In the genomic region with DNA sequence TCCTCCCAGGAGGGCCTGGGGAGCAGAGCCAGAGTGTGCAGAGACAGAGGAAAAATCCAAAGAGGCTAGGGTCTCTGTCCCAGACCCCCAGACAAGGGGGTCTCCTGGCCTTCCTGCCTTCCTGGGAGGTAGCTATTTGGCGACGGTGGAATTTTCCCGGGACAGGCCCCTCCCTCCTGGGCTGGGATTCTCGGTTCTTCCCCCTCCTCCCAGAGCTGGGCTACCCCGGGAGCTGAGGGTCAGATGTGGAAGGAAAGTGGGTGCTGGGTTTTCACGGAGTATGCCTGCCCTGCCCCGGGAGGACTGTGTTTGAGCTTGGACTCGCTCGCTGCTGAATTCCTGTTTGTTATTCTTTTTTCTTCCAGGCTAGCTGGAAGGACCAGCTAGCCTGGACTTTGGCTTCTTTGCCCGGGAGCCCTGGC, we compare ENCODE assay signal across 8 cellular contexts. TPM values are rescaled to one million over a fixed set of nuclear protein-coding genes. Genes with fewer than 3 reads are reported as not detected.
DNase-seq lines count a peak whose midpoint lies in the region; ATAC-seq, FAIRE-seq and TF ChIP-seq lines count a peak whose summit lies in the region.

No MANE protein-coding gene starts in this region.

- peaks cover 5% of the 10 kb centered on the region for H3K79me1 ChIP-seq in mesenchymal stem cell (replicated peaks; ENCODE audit: low read length, poor library complexity, severe bottlenecking)

- H3K4me1 Mint-ChIP-seq in effector memory CD8-positive, alpha-beta T cell (ENCODE audit: low read depth in 2 of 2): peaks cover 49 to 69% of the 10 kb centered on the region in 2 donors

- peak overlapping the region; percentile 57 for H3K4me2 ChIP-seq in mesenchymal stem cell (ENCODE audit: low read length, poor library complexity, severe bottlenecking)

- ATAC-seq in GM19397 (IDR thresholded peaks at IDR 0.05; ENCODE audit: unreplicated experiment) (peak; percentile 2), upper lobe of left lung (ENCODE audit: low FRiP score in 2 of 2) (peak; percentile 6 to 42), GM21515 (IDR thresholded peaks at IDR 0.05; ENCODE audit: unreplicated experiment) (no peak), GM18505 (IDR thresholded peaks at IDR 0.05; ENCODE audit: unreplicated experiment) (no peak)
- ATAC-seq in effector memory CD8-positive, alpha-beta T cell (replicated peaks): no peak

- no peaks in the 10 kb centered on the region for H3K27me3 Mint-ChIP-seq in effector memory CD8-positive, alpha-beta T cell

- H3K18ac ChIP-seq in mesenchymal stem cell (ENCODE audit: low read depth in 1 of 2, low read length in 2 of 2): peak overlapping the region; percentile 54 to 96

- no peak for TF ChIP-seq CTCF in AG09309 (IDR thresholded peaks at IDR 0.05; ENCODE audit: control insufficient read depth, insufficient read depth, low read depth, low read length, missing control alignments)
- no peak for TF ChIP-seq CTCF in upper lobe of left lung (IDR thresholded peaks at IDR 0.05)

- peak overlapping the region; percentile 33 for H2AFZ ChIP-seq in mesenchymal stem cell (ENCODE audit: low read depth, low read length)

- peak overlapping the region; percentile 59 for H4K8ac ChIP-seq in mesenchymal stem cell (ENCODE audit: low read length)

- no peak for TF ChIP-seq EP300 in upper lobe of left lung (IDR thresholded peaks at IDR 0.05)

- DNase-seq in AG09309 (ENCODE audit: low read depth) (no peak), RCC 7860 (ENCODE audit: low spot score) (peak; percentile 50), mesenchymal stem cell (peak; percentile 85), upper lobe of left lung (peak in 1 of 2 donors; percentile 59)
- DNase-seq in effector memory CD8-positive, alpha-beta T cell: no peak

- peak overlapping the region; percentile 69 for H2BK5ac ChIP-seq in mesenchymal stem cell (ENCODE audit: low read depth, low read length, poor library complexity, severe bottlenecking)

- H4K91ac ChIP-seq in mesenchymal stem cell (ENCODE audit: low read length): peak overlapping the region; percentile 72

- peak overlapping the region; percentile 100 for H3K9ac ChIP-seq in mesenchymal stem cell (ENCODE audit: low read length)

- no peak overlapping the region for H2BK15ac ChIP-seq in mesenchymal stem cell (ENCODE audit: low read depth, poor library complexity, severe bottlenecking)

- H3K27me3 ChIP-seq in mesenchymal stem cell (ENCODE audit: control insufficient read depth in 1 of 2, insufficient read depth in 1 of 2, low read length in 2 of 2) (no peaks in the 10 kb centered on the region), upper lobe of left lung (no peaks in the 10 kb centered on the region)

- H3K9me3 ChIP-seq in mesenchymal stem cell (ENCODE audit: control insufficient read depth, low read length) (no peaks in the 10 kb centered on the region), upper lobe of left lung (no peaks in the 10 kb centered on the region)

- H3K4me3 Mint-ChIP-seq in effector memory CD8-positive, alpha-beta T cell: peak overlapping the region; percentile 90 to 93

- peak overlapping the region; percentile 86 to 99 for H3K4ac ChIP-seq in mesenchymal stem cell (ENCODE audit: low read depth in 1 of 2, low read length in 2 of 2)

- H3K36me3 Mint-ChIP-seq in effector memory CD8-positive, alpha-beta T cell (ENCODE audit: insufficient read depth): peaks cover 40% of the 10 kb centered on the region

- H3K9me3 Mint-ChIP-seq in effector memory CD8-positive, alpha-beta T cell: no peaks in the 10 kb centered on the region

- under 1% methylated on average over 8 of the region's 10 CpGs for WGBS in mesenchymal stem cell
- 0% methylated on average over 7 to 10 of the region's 10 CpGs for WGBS in upper lobe of left lung, 2 donors

- H3K27ac ChIP-seq in mesenchymal stem cell (ENCODE audit: low read length, poor library complexity, severe bottlenecking): peak overlapping the region; percentile 91
- peak overlapping the region; percentile 86 to 93 (median 88) for H3K27ac ChIP-seq in upper lobe of left lung

- H3K4me1 ChIP-seq in mesenchymal stem cell (ENCODE audit: control insufficient read depth, insufficient read depth, low read depth, low read length) (peaks cover 51% of the 10 kb centered on the region), upper lobe of left lung (peaks cover 47 to 77% (median 66%) of the 10 kb centered on the region in 4 donors)

- peaks cover 0 to 22% of the 10 kb centered on the region in 2 experiments for H3K36me3 ChIP-seq in mesenchymal stem cell (ENCODE audit: control insufficient read depth in 1 of 2, insufficient read depth in 2 of 2, low read depth in 1 of 2, low read length in 2 of 2)
- H3K36me3 ChIP-seq in upper lobe of left lung: no peaks in the 10 kb centered on the region

- H2BK12ac ChIP-seq in mesenchymal stem cell (ENCODE audit: low read length in 2 of 2): peak overlapping the region in 1 of 2 experiments; percentile 81

- H3K14ac ChIP-seq in mesenchymal stem cell (ENCODE audit: low read length in 2 of 2): peak overlapping the region in 1 of 2 experiments; percentile 98

- TF ChIP-seq POLR2A in upper lobe of left lung (IDR thresholded peaks at IDR 0.05) (no peak), GM18505 (IDR thresholded peaks at IDR 0.05; ENCODE audit: borderline replicate concordance, extremely low read depth, insufficient read depth, insufficient read length) (no peak)

- H3K23ac ChIP-seq in mesenchymal stem cell (ENCODE audit: low read length in 2 of 2): peak overlapping the region in 1 of 2 experiments; percentile 54

- peak overlapping the region; percentile 45 for H2AK5ac ChIP-seq in mesenchymal stem cell (ENCODE audit: low read length, severe bottlenecking)

- H3K4me3 ChIP-seq in AG09309 (ENCODE audit: control insufficient read depth, low read depth, low read length): peak overlapping the region; percentile 89
- H3K4me3 ChIP-seq in mesenchymal stem cell (ENCODE audit: insufficient read depth in 1 of 2, low read depth in 1 of 2, low read length in 2 of 2): peak overlapping the region; percentile 71 to 98
- H3K4me3 ChIP-seq in upper lobe of left lung: peak overlapping the region; percentile 49 to 90 (median 74)

- H3K27ac Mint-ChIP-seq in effector memory CD8-positive, alpha-beta T cell: peak overlapping the region; percentile 96 to 97

- H2BK120ac ChIP-seq in mesenchymal stem cell (ENCODE audit: low read depth, low read length): peak overlapping the region; percentile 74

- FAIRE-seq in RCC 7860 (lab: Jason Lieb, UNC): no peak

RNA-seq across cellular contexts. Expression of a gene that starts 0.8 kb away (rescaled TPM):
- polyA plus RNA-seq in mesenchymal stem cell (2013, experiment 1 of 2): 61.6 TPM
- 55.5 TPM for polyA plus RNA-seq in mesenchymal stem cell (2013, experiment 2 of 2)
- total RNA-seq in upper lobe of left lung: 100 to 1,000 TPM in 1 of 6 donors, 10 to 100 TPM in 5; 39.5 to 183 (median 58.9) TPM

RNA-seq across cellular contexts. Expression of a gene that starts 1.0 kb away (rescaled TPM):
- 0.08 TPM for polyA plus RNA-seq in mesenchymal stem cell (2013, experiment 1 of 2)
- polyA plus RNA-seq in mesenchymal stem cell (2013, experiment 2 of 2): 0.26 TPM
- total RNA-seq in upper lobe of left lung: under 1 TPM in 2 of 6 donors, not detected in 4; 0.20 to 0.46 TPM

RNA-seq across cellular contexts. Expression of a gene that starts 35.5 kb away (rescaled TPM):
- 32.2 TPM for polyA plus RNA-seq in mesenchymal stem cell (2013, experiment 1 of 2)
- 30.4 TPM for polyA plus RNA-seq in mesenchymal stem cell (2013, experiment 2 of 2)
- total RNA-seq in upper lobe of left lung: 10 to 100 TPM; 10.7 to 28.3 (median 15.9) TPM

RNA-seq across cellular contexts. Expression of a gene that starts 47.5 kb away (rescaled TPM):
- 75.2 TPM for polyA plus RNA-seq in mesenchymal stem cell (2013, experiment 1 of 2)
- 70.3 TPM for polyA plus RNA-seq in mesenchymal stem cell (2013, experiment 2 of 2)
- total RNA-seq in upper lobe of left lung: 100 to 1,000 TPM in 1 of 6 donors, 10 to 100 TPM in 5; 19.0 to 263 (median 31.6) TPM

Comparison
In these comparisons a context has a peak if more than half of its experiments do, and no peak if none do; other contexts are left out.
1. DNase-seq: peak in RCC 7860 (single experiment) and mesenchymal stem cell (single experiment); none in AG09309 (single experiment) and effector memory CD8-positive, alpha-beta T cell (0 of 3).
2. ATAC-seq: peak in GM19397 (single experiment) and upper lobe of left lung (2 of 2); none in effector memory CD8-positive, alpha-beta T cell (single experiment), GM21515 (single experiment) and GM18505 (single experiment).
3. Peak in every context shown above with its lines, with median percentiles within 50 percentile points of each other: H3K4me3 ChIP-seq.